Comparison of ENCODE assay signal across 28 cellular contexts in genomic region chr13:19680751-19681150, GRCh38. TPM values are rescaled to one million over a fixed set of nuclear protein-coding genes. Genes with fewer than 3 reads are reported as not detected.
DNase-seq lines count a peak whose midpoint lies in the region; ATAC-seq and TF ChIP-seq lines count a peak whose summit lies in the region.
"Had no signal": no experiment of that assay in that cellular context is flagged by ENCODE, and none has a peak within 500 bp of the region (broad histone marks: within the 10 kb centered on the region; RNA-seq: fewer than 3 reads in every experiment).

No MANE protein-coding gene starts in this region.

- no peak overlapping the region for H3K4me3 Mint-ChIP-seq in CD4-positive, alpha-beta T cell
- no peak overlapping the region for H3K4me3 Mint-ChIP-seq in H9
- H3K4me3 Mint-ChIP-seq: activated naive CD4-positive, alpha-beta T cell treated with anti-CD3 and anti-CD28 coated beads for 36 hours; dendritic cell treated with granulocyte-macrophage colony-stimulating factor and Interleukin-4, amounts not matched to agents 40 ng/mL and 50 ng/mL, for 4 days; nephron progenitor cell; T-helper 17 cell had no signal

- H3K4me1 ChIP-seq in H9 (ENCODE audit: insufficient read depth, low read length) (peaks cover 2% of the 10 kb centered on the region; the same call in 1 of the 2 replicates), iPS-20b (ENCODE audit: insufficient read depth, low read length) (peaks cover 34% of the 10 kb centered on the region; the same call in 1 of the 2 replicates)
- H3K4me1 ChIP-seq: BE2C had no signal

- H3K9ac ChIP-seq in H9 (ENCODE audit: extremely low read depth, insufficient read length, low read length) (no peak overlapping the region), iPS-20b (ENCODE audit: low read depth, low read length) (no peak overlapping the region)
- H3K9ac ChIP-seq: SK-N-SH had no signal

- H3K9me3 Mint-ChIP-seq in CD4-positive, alpha-beta T cell = no peaks in the 10 kb centered on the region
- no peaks in the 10 kb centered on the region for H3K9me3 Mint-ChIP-seq in H9
- H3K9me3 Mint-ChIP-seq: activated naive CD4-positive, alpha-beta T cell treated with anti-CD3 and anti-CD28 coated beads for 36 hours; dendritic cell treated with granulocyte-macrophage colony-stimulating factor and Interleukin-4, amounts not matched to agents 40 ng/mL and 50 ng/mL, for 4 days; nephron progenitor cell had no signal

- no peak for DNase-seq in CD4-positive, alpha-beta T cell
- no peak for DNase-seq in H9
- peak; percentile 7 for DNase-seq in amniotic epithelial cell (ENCODE audit: low read depth)
- DNase-seq in 8988T = no peak
- DNase-seq in posterior cingulate gyrus = no peak
- no peak for DNase-seq in iPS-NIHi11 (ENCODE audit: low spot score)
- DNase-seq: ACHN; activated CD4-positive, CD25-positive, alpha-beta regulatory T cell treated with anti-CD3 and anti-CD28 coated beads, Interleukin-2, amount 50 U/mL, for 72 hours; activated naive CD4-positive, alpha-beta T cell treated with anti-CD3 and anti-CD28 coated beads for 36 hours; activated T-cell treated with anti-CD3 and anti-CD28 coated beads for 4 hours; aorta; BE2C; DMS53; GF-D8; Kasumi-1; kidney; mucosa of descending colon; nephron progenitor cell; right lobe of liver; SK-N-SH; stimulated activated CD4-positive, alpha-beta T cell treated with anti-CD3 and anti-CD28 coated beads, Interleukin-2, amount 100 ng/mL, for 48 hours; T-helper 17 cell had no signal

- no peak overlapping the region for H3K14ac ChIP-seq in H9 (ENCODE audit: insufficient read depth, low read length)

- POLR2A ChIA-PET in CD4-positive, alpha-beta T cell (lab: Charles Lee) = interaction anchor here (1.4 kb wide), 1 partner anchor 47 kb away, joined by 4 read pairs; the partner anchor contains the start of gene MPHOSPH8

- no peak overlapping the region for H2BK20ac ChIP-seq in H9 (ENCODE audit: low read depth, low read length, poor library complexity, severe bottlenecking)

- H3K27ac ChIP-seq in CD4-positive, alpha-beta T cell (ENCODE audit: low read depth, low read length) = no peak overlapping the region
- H3K27ac ChIP-seq in H9 (ENCODE audit: insufficient read length, low read depth, low read length) = no peak overlapping the region
- peak overlapping the region; percentile 28 for H3K27ac ChIP-seq in iPS-20b (ENCODE audit: low read length)
- H3K27ac ChIP-seq: cardiac muscle cell, HL-60, right lobe of liver, tibial nerve had no signal

- no peak overlapping the region for H3K4ac ChIP-seq in H9 (ENCODE audit: low read depth, low read length)

- no peaks in the 10 kb centered on the region for H4K20me1 ChIP-seq in H9 (ENCODE audit: control insufficient read depth, insufficient read depth, insufficient read length)

- no peak overlapping the region for H2BK5ac ChIP-seq in H9 (ENCODE audit: insufficient read length, low read length)

- no peak overlapping the region for H2AK5ac ChIP-seq in H9 (ENCODE audit: insufficient read length, low read length)

- peak overlapping the region; percentile 67 for H3K27ac Mint-ChIP-seq in CD4-positive, alpha-beta T cell
- peak overlapping the region; percentile 36 to 97 (median 89); a peak in 6 of 7 replicates for H3K27ac Mint-ChIP-seq in H9
- H3K27ac Mint-ChIP-seq: activated naive CD4-positive, alpha-beta T cell treated with anti-CD3 and anti-CD28 coated beads for 36 hours; dendritic cell treated with granulocyte-macrophage colony-stimulating factor and Interleukin-4, amounts not matched to agents 40 ng/mL and 50 ng/mL, for 4 days; nephron progenitor cell; T-helper 17 cell had no signal

- no peak overlapping the region for H3K23ac ChIP-seq in H9 (ENCODE audit: insufficient read length, low read depth, low read length)

- H2BK120ac ChIP-seq in H9 (ENCODE audit: low read depth, low read length, poor library complexity, severe bottlenecking) = no peak overlapping the region

- ATAC-seq in CD4-positive, alpha-beta T cell (ENCODE audit: poor library complexity) = no peak
- ATAC-seq: HepG2, mucosa of descending colon, right lobe of liver, T-helper 17 cell had no signal

- no peak overlapping the region for H3K18ac ChIP-seq in H9 (ENCODE audit: insufficient read length, low read depth, low read length)

- no peak overlapping the region for H3K4me3 ChIP-seq in iPS-20b (ENCODE audit: low read length)
- H3K4me3 ChIP-seq: cardiac muscle cell, mucosa of descending colon, right lobe of liver, tibial nerve had no signal

- H3K36me3 ChIP-seq in iPS-20b (ENCODE audit: insufficient read depth, low read depth, low read length) = peaks cover 32% of the 10 kb centered on the region

- no peaks in the 10 kb centered on the region for H3K27me3 Mint-ChIP-seq in CD4-positive, alpha-beta T cell
- no peaks in the 10 kb centered on the region for H3K27me3 Mint-ChIP-seq in H9 (ENCODE audit: low read depth)
- H3K27me3 Mint-ChIP-seq: dendritic cell treated with granulocyte-macrophage colony-stimulating factor and Interleukin-4, amounts not matched to agents 40 ng/mL and 50 ng/mL, for 4 days; T-helper 17 cell had no signal

- no peaks in the 10 kb centered on the region for H3K9me3 ChIP-seq in CD4-positive, alpha-beta T cell (ENCODE audit: control insufficient read depth, low read length)
- no peaks in the 10 kb centered on the region for H3K9me3 ChIP-seq in H9 (ENCODE audit: control insufficient read depth, low read depth, low read length)
- H3K9me3 ChIP-seq in iPS-20b (ENCODE audit: insufficient read depth, low read depth, low read length) = no peaks in the 10 kb centered on the region
- H3K9me3 ChIP-seq: BE2C, mucosa of descending colon, right lobe of liver, SK-N-SH, tibial nerve had no signal

- peaks cover 42% of the 10 kb centered on the region for H3K36me3 Mint-ChIP-seq in CD4-positive, alpha-beta T cell (ENCODE audit: low read depth)
- peaks cover 9 to 20% (median 12%) of the 10 kb centered on the region in 3 experiments; a peak in 6 of 7 replicates for H3K36me3 Mint-ChIP-seq in H9 (ENCODE audit: insufficient read depth in 1 of 3, low read depth in 3 of 3)

- intact Hi-C loops in CD4-positive, alpha-beta T cell (cut with DNase I, micrococcal nuclease) = loop anchor here in 1 of 2 experiments (5.0 kb wide), 1 partner anchor 47 kb away; no protein-coding TSS in a partner anchor
- intact Hi-C loops in posterior cingulate gyrus (cut with DNase I) = no loop called here

- no peak overlapping the region for H2BK12ac ChIP-seq in H9 (ENCODE audit: insufficient read length, low read depth, low read length)

- no peaks in the 10 kb centered on the region for H3K27me3 ChIP-seq in CD4-positive, alpha-beta T cell (ENCODE audit: control insufficient read depth, insufficient read depth, low read length)
- H3K27me3 ChIP-seq in H9 (ENCODE audit: insufficient read depth, low read length) (no peaks in the 10 kb centered on the region), iPS-20b (ENCODE audit: insufficient read depth, low read length) (no peaks in the 10 kb centered on the region)
- H3K27me3 ChIP-seq: BE2C, cardiac muscle cell, right lobe of liver, tibial nerve had no signal

- TF ChIP-seq CTCF in CD4-positive, alpha-beta T cell (IDR thresholded peaks at IDR 0.05) = no peak
- no peak for TF ChIP-seq CTCF in H9 (conservative IDR thresholded peaks at IDR 0.05)

- H4K91ac ChIP-seq in H9 (ENCODE audit: insufficient read length, low read depth, low read length) = no peak overlapping the region

- no peak overlapping the region for H3K56ac ChIP-seq in H9 (ENCODE audit: insufficient read length, low read depth, low read length)

- H3K4me2 ChIP-seq in H9 (ENCODE audit: insufficient read depth, insufficient read length, low read length) = no peak overlapping the region
- H3K4me2 ChIP-seq: SK-N-SH had no signal

- H2AFZ ChIP-seq in H9 (ENCODE audit: low read length) = no peak overlapping the region

- H2BK15ac ChIP-seq in H9 (ENCODE audit: low read depth, low read length) = no peak overlapping the region

- WGBS in H9 (ENCODE audit: extremely low coverage, insufficient read length, low lambda C conversion rate) = no CpG with 5 or more reads among the region's 7 CpGs

- no peak overlapping the region for H4K5ac ChIP-seq in H9 (ENCODE audit: insufficient read length, low read depth, low read length)

- no peaks in the 10 kb centered on the region for H3K23me2 ChIP-seq in H9 (ENCODE audit: insufficient read length, low read depth, low read length, poor library complexity, severe bottlenecking)

- H3K79me2 ChIP-seq in H9 (ENCODE audit: insufficient read depth, low read length) = no peaks in the 10 kb centered on the region

- peaks cover 41% of the 10 kb centered on the region for H3K4me1 Mint-ChIP-seq in CD4-positive, alpha-beta T cell (ENCODE audit: low read depth)
- H3K4me1 Mint-ChIP-seq in H9 = peaks cover 31 to 36% of the 10 kb centered on the region in 2 experiments
- H3K4me1 Mint-ChIP-seq: nephron progenitor cell had no signal

- CTCF ChIA-PET in CD4-positive, alpha-beta T cell (lab: Charles Lee) = no interaction called here

- H4K8ac ChIP-seq in H9 (replicated peaks; ENCODE audit: insufficient read length, low read depth, low read length) = no peak overlapping the region

- no peak overlapping the region for H3T11ph ChIP-seq in H9 (ENCODE audit: low read length)

- peaks cover 4% of the 10 kb centered on the region for H3K79me1 ChIP-seq in H9 (ENCODE audit: insufficient read depth, low read depth, low read length, poor library complexity, severe bottlenecking)

RNA-seq across cellular contexts. Expression of gene MPHOSPH8, which starts 47.3 kb away (rescaled TPM):
- total RNA-seq in CD4-positive, alpha-beta T cell = 10 to 100 TPM; 48.0 to 51.2 TPM
- 21.1 TPM in 2 replicates for total RNA-seq in H9 (2021)
